In genomic region chr15:72141171-72142084, GRCh38 we compare ENCODE assay signal across 10 cellular contexts. TPM values are rescaled to one million over a fixed set of nuclear protein-coding genes. Genes with fewer than 3 reads are reported as not detected.
A peak's percentile ranks its signal among the peaks of the same experiment; 100 is the strongest.
DNase-seq lines count a peak whose midpoint lies in the region; ATAC-seq and TF ChIP-seq lines count a peak whose summit lies in the region.
"Had no signal": no experiment of that assay in that cellular context is flagged by ENCODE, and none has a peak within 500 bp of the region (broad histone marks: within the 10 kb centered on the region; RNA-seq: fewer than 3 reads in every experiment).

No MANE protein-coding gene starts in this region.

- H3K4me1 Mint-ChIP-seq in stimulated activated memory B cell treated with anti-CD40 and anti-IgM and Interleukin-4, amounts not matched to agents 10 μg/mL and 1 μg/mL and 100 μg/mL, for 72 hours, result peaks cover 15% of the 10 kb centered on the region
- H3K4me1 Mint-ChIP-seq in activated T-helper 1 cell treated with anti-CD3 and anti-CD28 coated beads, Interleukin-12 subunit alpha, Interleukin-12 subunit beta, Interleukin-2, Interleukin-4 antibody, amounts not matched to agents 30 ng/mL and 10 ng/mL and 1 ng/mL, durations not matched to agents 14 hours and 24 hours and 36 hours (ENCODE audit: low read depth), result peaks cover 8% of the 10 kb centered on the region

- H3K27ac ChIP-seq in SK-N-SH (ENCODE audit: low read depth in 2 of 2, low read length in 1 of 2), result no peak overlapping the region
- peak overlapping the region; percentile 59 for H3K27ac ChIP-seq in SU-DHL-6 (ENCODE audit: low read depth, low read length)

- DNase-seq in SK-N-SH (no peak), HCEC 1CT (no peak), G401 (ENCODE audit: low spot score) (no peak)
- no peak for DNase-seq in activated T-helper 1 cell treated with anti-CD3 and anti-CD28 coated beads, Interleukin-12 subunit alpha, Interleukin-12 subunit beta, Interleukin-2, Interleukin-4 antibody, amounts not matched to agents 30 ng/mL and 10 ng/mL and 1 ng/mL, durations not matched to agents 14 hours and 24 hours and 36 hours (ENCODE audit: low spot score)
- DNase-seq: left cardiac atrium, NCI-H1417 treated with DMSO at 0.1 percent for 48 hours had no signal

- CTCF ChIA-PET in SK-N-SH (lab: Yijun Ruan, JAX), result interaction anchor here (0.7 to 3.9 kb wide), 4 partner anchors 15 to 608 kb away, joined by 3 to 21 read pairs (median 3); no protein-coding TSS in a partner anchor

- peaks cover 0 to 2% of the 10 kb centered on the region in 2 experiments; a peak in 2 of 4 replicates for H3K4me1 ChIP-seq in SK-N-SH (ENCODE audit: control insufficient read depth in 1 of 2, insufficient read depth in 2 of 2, low read depth in 1 of 2, low read length in 1 of 2)

- H3K27ac Mint-ChIP-seq in stimulated activated memory B cell treated with anti-CD40 and anti-IgM and Interleukin-4, amounts not matched to agents 10 μg/mL and 1 μg/mL and 100 μg/mL, for 72 hours, result peak overlapping the region; percentile 86
- no peak overlapping the region for H3K27ac Mint-ChIP-seq in activated T-helper 1 cell treated with anti-CD3 and anti-CD28 coated beads, Interleukin-12 subunit alpha, Interleukin-12 subunit beta, Interleukin-2, Interleukin-4 antibody, amounts not matched to agents 30 ng/mL and 10 ng/mL and 1 ng/mL, durations not matched to agents 14 hours and 24 hours and 36 hours

- no peaks in the 10 kb centered on the region for H3K27me3 ChIP-seq in SK-N-SH (ENCODE audit: insufficient read depth)
- H3K27me3 ChIP-seq in SU-DHL-6 (ENCODE audit: low read length), result no peaks in the 10 kb centered on the region

- H3K9me3 Mint-ChIP-seq in stimulated activated memory B cell treated with anti-CD40 and anti-IgM and Interleukin-4, amounts not matched to agents 10 μg/mL and 1 μg/mL and 100 μg/mL, for 72 hours, result no peaks in the 10 kb centered on the region
- no peaks in the 10 kb centered on the region for H3K9me3 Mint-ChIP-seq in activated T-helper 1 cell treated with anti-CD3 and anti-CD28 coated beads, Interleukin-12 subunit alpha, Interleukin-12 subunit beta, Interleukin-2, Interleukin-4 antibody, amounts not matched to agents 30 ng/mL and 10 ng/mL and 1 ng/mL, durations not matched to agents 14 hours and 24 hours and 36 hours

- 54% methylated on average over 4 of the region's 4 CpGs for WGBS in SK-N-SH (ENCODE audit: low lambda C conversion rate)

- H2AFZ ChIP-seq in SK-N-SH (ENCODE audit: low read depth) (no peak overlapping the region; the same call in 1 of the 2 replicates), SU-DHL-6 (ENCODE audit: low read depth, low read length, severe bottlenecking) (peak overlapping the region; percentile 13)

- H3K4me2 ChIP-seq in SK-N-SH (no peak overlapping the region), SU-DHL-6 (ENCODE audit: low read depth, low read length, poor library complexity, severe bottlenecking) (peak overlapping the region; percentile 68)

- H3F3A ChIP-seq in SK-N-SH (replicated peaks; ENCODE audit: insufficient read depth) (peaks cover 7% of the 10 kb centered on the region), SU-DHL-6 (ENCODE audit: insufficient read depth) (peaks cover 7% of the 10 kb centered on the region; the same call in 1 of the 2 replicates)

- H3K4me3 ChIP-seq in SK-N-SH (ENCODE audit: low read depth in 2 of 2, low read length in 1 of 2) (no peak overlapping the region), SU-DHL-6 (ENCODE audit: insufficient read depth, low read length, poor library complexity, severe bottlenecking) (peak overlapping the region; percentile 25)

- ATAC-seq in SK-N-SH treated with all-trans-retinoic acid at 6 μM for 48 hours, result no peak
- peak; percentile 98 for ATAC-seq in HG03045 (IDR thresholded peaks at IDR 0.05; ENCODE audit: unreplicated experiment)
- ATAC-seq in stimulated activated memory B cell treated with anti-CD40 and anti-IgM and Interleukin-4, amounts not matched to agents 10 μg/mL and 1 μg/mL and 100 μg/mL, for 72 hours, result peak; percentile 100

- TF ChIP-seq CTCF in SK-N-SH (IDR thresholded peaks at IDR 0.05) (no peak), SU-DHL-6 (IDR thresholded peaks at IDR 0.05; ENCODE audit: insufficient read depth, low read length, poor library complexity, severe bottlenecking) (no peak)

- H3K36me3 ChIP-seq in SK-N-SH (replicated peaks in 1 of 2; ENCODE audit: control insufficient read depth in 1 of 2, insufficient read depth in 2 of 2, low read length in 1 of 2) (no peaks in the 10 kb centered on the region), SU-DHL-6 (ENCODE audit: low read length) (no peaks in the 10 kb centered on the region)

- intact Hi-C loops in activated T-helper 1 cell treated with anti-CD3 and anti-CD28 coated beads, Interleukin-12 subunit alpha, Interleukin-12 subunit beta, Interleukin-2, Interleukin-4 antibody, amounts not matched to agents 30 ng/mL and 10 ng/mL and 1 ng/mL, durations not matched to agents 14 hours and 24 hours and 36 hours (cut with micrococcal nuclease), result loop anchor here (1.0 kb wide), 1 partner anchor 23 kb away; the partner anchor contains the start of genes MYO9A and SENP8

- no peak for TF ChIP-seq EP300 in SK-N-SH (IDR thresholded peaks at IDR 0.05; ENCODE audit: borderline replicate concordance in 1 of 2, low read depth in 1 of 2, low read length in 1 of 2)

- POLR2A ChIA-PET in SK-N-SH (lab: Yijun Ruan, JAX), result no interaction called here

- H3K9me2 ChIP-seq in SK-N-SH (no peaks in the 10 kb centered on the region), SU-DHL-6 (replicated peaks; ENCODE audit: insufficient read depth, low read length) (no peaks in the 10 kb centered on the region)

- H3K9me3 ChIP-seq in SK-N-SH (no peaks in the 10 kb centered on the region), SU-DHL-6 (ENCODE audit: insufficient read depth, low read length) (no peaks in the 10 kb centered on the region)

- H3K9ac ChIP-seq in SK-N-SH (no peak overlapping the region), SU-DHL-6 (ENCODE audit: low read length) (peak overlapping the region; percentile 34)

- H3K4me3 Mint-ChIP-seq in stimulated activated memory B cell treated with anti-CD40 and anti-IgM and Interleukin-4, amounts not matched to agents 10 μg/mL and 1 μg/mL and 100 μg/mL, for 72 hours, result peak overlapping the region; percentile 49
- H3K4me3 Mint-ChIP-seq in activated T-helper 1 cell treated with anti-CD3 and anti-CD28 coated beads, Interleukin-12 subunit alpha, Interleukin-12 subunit beta, Interleukin-2, Interleukin-4 antibody, amounts not matched to agents 30 ng/mL and 10 ng/mL and 1 ng/mL, durations not matched to agents 14 hours and 24 hours and 36 hours, result no peak overlapping the region

- no peak for TF ChIP-seq RAD21 in SK-N-SH (IDR thresholded peaks at IDR 0.05; ENCODE audit: low read length)

- no peaks in the 10 kb centered on the region for H3K36me3 Mint-ChIP-seq in stimulated activated memory B cell treated with anti-CD40 and anti-IgM and Interleukin-4, amounts not matched to agents 10 μg/mL and 1 μg/mL and 100 μg/mL, for 72 hours
- no peaks in the 10 kb centered on the region for H3K36me3 Mint-ChIP-seq in activated T-helper 1 cell treated with anti-CD3 and anti-CD28 coated beads, Interleukin-12 subunit alpha, Interleukin-12 subunit beta, Interleukin-2, Interleukin-4 antibody, amounts not matched to agents 30 ng/mL and 10 ng/mL and 1 ng/mL, durations not matched to agents 14 hours and 24 hours and 36 hours (ENCODE audit: low read depth)

- in situ Hi-C loops in G401 (cut with HindIII; ENCODE audit: low sequenced_read_pairs), result no loop called here

- H3K79me2 ChIP-seq in SK-N-SH (ENCODE audit: insufficient read depth) (no peaks in the 10 kb centered on the region), SU-DHL-6 (ENCODE audit: insufficient read depth, low read length) (no peaks in the 10 kb centered on the region)

- H4K20me1 ChIP-seq in SK-N-SH (ENCODE audit: insufficient read depth) (no peaks in the 10 kb centered on the region), SU-DHL-6 (ENCODE audit: low read depth, low read length) (no peaks in the 10 kb centered on the region)

- no peaks in the 10 kb centered on the region for H3K27me3 Mint-ChIP-seq in stimulated activated memory B cell treated with anti-CD40 and anti-IgM and Interleukin-4, amounts not matched to agents 10 μg/mL and 1 μg/mL and 100 μg/mL, for 72 hours
- H3K27me3 Mint-ChIP-seq in activated T-helper 1 cell treated with anti-CD3 and anti-CD28 coated beads, Interleukin-12 subunit alpha, Interleukin-12 subunit beta, Interleukin-2, Interleukin-4 antibody, amounts not matched to agents 30 ng/mL and 10 ng/mL and 1 ng/mL, durations not matched to agents 14 hours and 24 hours and 36 hours (ENCODE audit: insufficient read depth), result peaks cover 10% of the 10 kb centered on the region

TF ChIP-seq in SK-N-SH treated with all-trans-retinoic acid at 6 μM for 48 hours, 23 proteins besides CTCF, POLR2A, EP300 and RAD21:
- TF ChIP-seq ISL1 (CRISPR knock-in tag; IDR thresholded peaks at IDR 0.05) (peak; percentile 80), ZC3H10 (CRISPR knock-in tag; IDR thresholded peaks at IDR 0.05) (no peak), TOX (CRISPR knock-in tag; IDR thresholded peaks at IDR 0.05; ENCODE audit: borderline replicate concordance) (no peak)

TF ChIP-seq in SK-N-SH, 30 proteins besides CTCF, POLR2A, EP300 and RAD21 (continues in another document):
- TF ChIP-seq ELF1 (IDR thresholded peaks at IDR 0.05) (no peak), NFIC (IDR thresholded peaks at IDR 0.05; ENCODE audit: borderline replicate concordance) (no peak)

RNA-seq across cellular contexts. Expression of gene SENP8, which starts 23.2 kb away (rescaled TPM):
- polyA plus RNA-seq in SK-N-SH (2012; rRNA removed), result 1.4 and 1.7 TPM in 2 replicates
- polyA plus RNA-seq in SK-N-SH (2012; cell fraction: cytosol; rRNA removed), result 1.7 TPM in 2 replicates
- polyA plus RNA-seq in SK-N-SH (2012; cell fraction: nucleus; rRNA removed), result 0.67 and 2.2 TPM in 2 replicates
- 1.4 and 4.4 TPM in 2 replicates for total RNA-seq in G401 (2014; rRNA removed; shearing (Covaris generic))
- 1.5 and 1.8 TPM in 2 replicates for total RNA-seq in activated T-helper 1 cell treated with anti-CD3 and anti-CD28 coated beads, Interleukin-12 subunit alpha, Interleukin-12 subunit beta, Interleukin-2, Interleukin-4 antibody, amounts not matched to agents 30 ng/mL and 10 ng/mL and 1 ng/mL, durations not matched to agents 14 hours and 24 hours and 36 hours

RNA-seq across cellular contexts. Expression of gene MYO9A, which starts 23.5 kb away (rescaled TPM):
- 4.1 and 5.2 TPM in 2 replicates for polyA plus RNA-seq in SK-N-SH (2012; rRNA removed)
- 4.1 and 4.7 TPM in 2 replicates for polyA plus RNA-seq in SK-N-SH (2012; cell fraction: cytosol; rRNA removed)
- polyA plus RNA-seq in SK-N-SH (2012; cell fraction: nucleus; rRNA removed), result 11.4 and 14.0 TPM in 2 replicates
- 10.7 and 21.1 TPM in 2 replicates for total RNA-seq in G401 (2014; rRNA removed; shearing (Covaris generic))
- total RNA-seq in activated T-helper 1 cell treated with anti-CD3 and anti-CD28 coated beads, Interleukin-12 subunit alpha, Interleukin-12 subunit beta, Interleukin-2, Interleukin-4 antibody, amounts not matched to agents 30 ng/mL and 10 ng/mL and 1 ng/mL, durations not matched to agents 14 hours and 24 hours and 36 hours, result 15.2 and 16.4 TPM in 2 replicates

RNA-seq across cellular contexts. Expression of gene GRAMD2A, which starts 56.2 kb away (rescaled TPM):
- 0.06 and 0.10 TPM in 2 replicates for polyA plus RNA-seq in SK-N-SH (2012; rRNA removed)
- polyA plus RNA-seq in SK-N-SH (2012; cell fraction: cytosol; rRNA removed), result 0.05 and 0.17 TPM in 2 replicates
- 0.06 and 0.07 TPM in 2 replicates for polyA plus RNA-seq in SK-N-SH (2012; cell fraction: nucleus; rRNA removed)
- not detected in 2 replicates for total RNA-seq in G401 (2014; rRNA removed; shearing (Covaris generic))
- total RNA-seq in activated T-helper 1 cell treated with anti-CD3 and anti-CD28 coated beads, Interleukin-12 subunit alpha, Interleukin-12 subunit beta, Interleukin-2, Interleukin-4 antibody, amounts not matched to agents 30 ng/mL and 10 ng/mL and 1 ng/mL, durations not matched to agents 14 hours and 24 hours and 36 hours, result 0.21 TPM in 1 of 2 replicates, not detected in the other
- total RNA-seq: left cardiac atrium had no signal
